17 cellular contexts compared by ENCODE assay signal in the genomic region with DNA sequence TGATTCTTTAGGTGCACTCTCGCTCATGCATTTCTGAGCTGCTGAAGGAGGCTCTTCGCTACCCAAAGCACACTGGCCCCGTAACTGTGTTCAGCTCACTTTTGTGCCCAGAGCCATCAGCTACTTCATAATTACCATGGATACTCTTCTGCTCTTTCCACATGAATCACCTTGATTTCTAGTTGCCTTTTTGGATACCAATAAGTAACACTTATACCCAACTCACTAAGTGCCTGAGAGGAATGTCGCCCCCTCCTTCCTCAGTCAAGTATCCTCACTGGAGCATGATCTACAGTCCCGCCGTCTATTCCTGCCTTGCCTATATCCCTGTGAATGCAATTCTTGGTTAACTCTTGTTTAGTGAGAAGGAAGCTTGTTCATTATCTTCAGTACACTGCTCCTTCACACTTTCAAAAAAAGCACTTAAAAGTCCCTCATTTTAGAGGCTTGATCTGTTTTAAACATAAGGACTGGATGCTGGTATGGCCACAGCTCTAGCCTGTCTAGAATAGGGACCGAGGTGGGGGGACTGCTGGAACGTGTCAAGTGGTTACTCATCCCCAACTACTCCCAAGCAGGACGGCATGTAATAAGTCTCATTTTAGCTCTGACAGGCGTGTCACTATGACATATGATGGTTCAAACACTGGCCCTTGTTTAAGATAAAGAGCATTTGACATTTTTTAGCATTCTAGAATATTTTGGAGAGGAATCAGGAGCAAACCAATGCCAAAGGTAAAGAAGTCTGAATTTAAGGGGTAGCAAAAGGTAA.
"Had no signal": no experiment of that assay in that cellular context is flagged by ENCODE, and none has a peak within 500 bp of the region (broad histone marks: within the 10 kb centered on the region; RNA-seq: fewer than 3 reads in every experiment).

No MANE protein-coding gene starts in this region.

- H3K27me3 Mint-ChIP-seq: activated naive CD8-positive, alpha-beta T cell treated with anti-CD3 and anti-CD28 coated beads, Interleukin-2, amount 10 ng/mL, durations not matched to agents 7 days and 5 days; naive thymus-derived CD8-positive, alpha-beta T cell had no signal

- DNase-seq: activated CD4-positive, alpha-beta T cell treated with anti-CD3 and anti-CD28 coated beads, Interleukin-2, amount 50 U/mL, for 48 hours; activated CD4-positive, CD25-positive, alpha-beta regulatory T cell treated with anti-CD3 and anti-CD28 coated beads, Interleukin-2, amount 50 U/mL, for 72 hours; activated gamma-delta T cell; activated naive CD8-positive, alpha-beta T cell treated with anti-CD3 and anti-CD28 coated beads, Interleukin-2, amount 10 ng/mL, durations not matched to agents 7 days and 5 days; activated T-cell treated with anti-CD3 and anti-CD28 coated beads, Interleukin-2, amount 50 U/mL, for 48 hours; anterior cingulate cortex; dorsolateral prefrontal cortex; foreskin keratinocyte; naive thymus-derived CD8-positive, alpha-beta T cell; occipital lobe; SW 1271; upper lobe of left lung had no signal

- H3K27me3 ChIP-seq: breast epithelium, foreskin keratinocyte, hepatocyte, SJSA1, upper lobe of left lung had no signal

- H3K27ac ChIP-seq: breast epithelium, dorsolateral prefrontal cortex, foreskin keratinocyte, hepatocyte, SJSA1, skin epidermis, upper lobe of left lung had no signal

- H3K27ac Mint-ChIP-seq: activated naive CD8-positive, alpha-beta T cell treated with anti-CD3 and anti-CD28 coated beads, Interleukin-2, amount 10 ng/mL, durations not matched to agents 7 days and 5 days had no signal

- H2AFZ ChIP-seq: hepatocyte had no signal

- H3K4me1 Mint-ChIP-seq: activated naive CD8-positive, alpha-beta T cell treated with anti-CD3 and anti-CD28 coated beads, Interleukin-2, amount 10 ng/mL, durations not matched to agents 7 days and 5 days had no signal

- H3K36me3 ChIP-seq: breast epithelium, SJSA1, upper lobe of left lung had no signal

- H3K4me1 ChIP-seq: breast epithelium, foreskin keratinocyte had no signal

- H3K9me3 ChIP-seq: SJSA1, upper lobe of left lung had no signal

- H3K4me3 Mint-ChIP-seq: activated naive CD8-positive, alpha-beta T cell treated with anti-CD3 and anti-CD28 coated beads, Interleukin-2, amount 10 ng/mL, durations not matched to agents 7 days and 5 days; naive thymus-derived CD8-positive, alpha-beta T cell had no signal

- H3K4me3 ChIP-seq: breast epithelium, dorsolateral prefrontal cortex, hepatocyte, lung, SJSA1, skin epidermis, upper lobe of left lung had no signal

- H3K4me2 ChIP-seq: hepatocyte had no signal
